Comparison of ENCODE assay signal across 28 cellular contexts in genomic region chr11:55838452-55838851, GRCh38. TPM values are rescaled to one million over a fixed set of nuclear protein-coding genes. Genes with fewer than 3 reads are reported as not detected.
DNase-seq lines count a peak whose midpoint lies in the region; ATAC-seq and TF ChIP-seq lines count a peak whose summit lies in the region.
"Had no signal": no experiment of that assay in that cellular context is flagged by ENCODE, and none has a peak within 500 bp of the region (broad histone marks: within the 10 kb centered on the region; RNA-seq: fewer than 3 reads in every experiment).

TSS of gene OR5D16 (plus strand) at chr11:55838752. CDS start at chr11:55838752, 0 bp downstream.

- DNase-seq in progenitor cell of endocrine pancreas (ENCODE audit: low spot score, unreplicated experiment), result no peak
- DNase-seq: 8988T; ACHN; AML-193; BE2C; C1 segment of cervical spinal cord; Caco-2; Calu3; CD4-positive, alpha-beta memory T cell; CD4-positive, alpha-beta T cell; CD4-positive, CD25-positive, alpha-beta regulatory T cell; CD8-positive, alpha-beta memory T cell; CD8-positive, alpha-beta T cell; COR-L47; DMS 273 treated with DMSO at 0.1 percent for 48 hours; DMS153; DMS53; DMS79; DMS79 treated with DMSO at 0.1 percent for 48 hours; DND-41; EL had no signal

- no peaks in the 10 kb centered on the region for H3K4me1 Mint-ChIP-seq in progenitor cell of endocrine pancreas (ENCODE audit: low read depth)
- H3K4me1 Mint-ChIP-seq: B cell; CD14-positive monocyte; CD4-positive, alpha-beta memory T cell; CD4-positive, CD25-positive, alpha-beta regulatory T cell; CD8-positive, alpha-beta memory T cell had no signal

- no peak within 1 kb of the TSS for H3K4me3 Mint-ChIP-seq in progenitor cell of endocrine pancreas (ENCODE audit: low read depth)
- H3K4me3 Mint-ChIP-seq: B cell; CD14-positive monocyte; CD4-positive, alpha-beta memory T cell; CD4-positive, alpha-beta T cell; CD4-positive, CD25-positive, alpha-beta regulatory T cell; CD8-positive, alpha-beta memory T cell; CD8-positive, alpha-beta T cell had no signal

- H3K36me3 Mint-ChIP-seq in progenitor cell of endocrine pancreas (ENCODE audit: insufficient read depth), result no peaks in the 10 kb centered on the region
- H3K36me3 Mint-ChIP-seq: CD14-positive monocyte; CD4-positive, alpha-beta memory T cell; CD4-positive, CD25-positive, alpha-beta regulatory T cell; CD8-positive, alpha-beta memory T cell; CD8-positive, alpha-beta T cell had no signal

- no peak for ATAC-seq in HG03378 (IDR thresholded peaks at IDR 0.05; ENCODE audit: unreplicated experiment)
- ATAC-seq: A549; CD8-positive, alpha-beta T cell had no signal

- H3K27me3 Mint-ChIP-seq in progenitor cell of endocrine pancreas, result no peaks in the 10 kb centered on the region
- H3K27me3 Mint-ChIP-seq: B cell; CD4-positive, alpha-beta memory T cell; CD4-positive, alpha-beta T cell; CD4-positive, CD25-positive, alpha-beta regulatory T cell; CD8-positive, alpha-beta memory T cell had no signal

- H3K9me3 Mint-ChIP-seq in progenitor cell of endocrine pancreas (ENCODE audit: low read depth), result peaks cover 42% of the 10 kb centered on the region

- TF ChIP-seq CTCF in progenitor cell of endocrine pancreas (IDR thresholded peaks at IDR 0.05; ENCODE audit: unreplicated experiment), result no peak

- H3K27ac Mint-ChIP-seq in progenitor cell of endocrine pancreas, result peak within 1 kb of the TSS; percentile 9
- H3K27ac Mint-ChIP-seq: B cell; CD14-positive monocyte; CD4-positive, alpha-beta T cell; CD4-positive, CD25-positive, alpha-beta regulatory T cell; CD8-positive, alpha-beta memory T cell; CD8-positive, alpha-beta T cell had no signal

RNA-seq across cellular contexts. Expression of gene OR5D16, which starts in this region (rescaled TPM):
- not detected in 2 replicates for total RNA-seq in progenitor cell of endocrine pancreas
- total RNA-seq: A172; A673; B cell; Caco-2; Calu3; CD4-positive, alpha-beta memory T cell; CD4-positive, alpha-beta T cell; CD4-positive, CD25-positive, alpha-beta regulatory T cell; CD8-positive, alpha-beta memory T cell; CD8-positive, alpha-beta T cell; Daoy had no signal
